29 cellular contexts compared by ENCODE assay signal in the genomic region with DNA sequence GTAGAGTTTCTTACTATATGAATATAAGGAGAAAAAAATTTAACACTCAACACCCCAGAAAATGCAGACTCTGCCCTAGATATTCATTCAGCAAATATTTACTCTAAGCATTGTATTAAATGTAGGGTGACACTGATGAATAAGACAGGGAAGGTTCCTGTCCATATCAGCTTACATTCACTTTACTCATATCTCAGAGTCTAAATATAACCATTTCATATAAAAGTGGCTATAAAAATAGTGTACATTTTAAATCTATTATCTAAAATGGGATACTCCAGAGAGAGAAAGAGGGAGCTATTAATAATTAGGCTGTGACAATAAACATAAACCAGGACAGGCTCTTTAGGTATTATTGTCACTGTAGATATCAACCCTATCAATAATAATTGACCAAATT.
"Had no signal": no experiment of that assay in that cellular context is flagged by ENCODE, and none has a peak within 500 bp of the region (broad histone marks: within the 10 kb centered on the region; RNA-seq: fewer than 3 reads in every experiment).

No MANE protein-coding gene starts in this region.

- ATAC-seq: activated CD8-positive, alpha-beta T cell treated with anti-CD3 and anti-CD28 coated beads for 36 hours; activated T-cell treated with anti-CD3 and anti-CD28 coated beads, Interleukin-2, amount 50 U/mL, for 72 hours; activated T-helper 17 cell treated with anti-CD3 and anti-CD28 coated beads, Interleukin-2, amount 50 U/mL, for 72 hours had no signal

- H3K36me3 ChIP-seq: brain microvascular endothelial cell, cardiac muscle cell, SJSA1 had no signal

- DNase-seq: activated CD4-positive, alpha-beta T cell treated with anti-CD3 and anti-CD28 coated beads, Interleukin-2, amount 10 ng/mL, durations not matched to agents 24 days and 14 days; activated CD4-positive, alpha-beta T cell treated with anti-CD3 and anti-CD28 coated beads, Interleukin-2, amount 50 U/mL, for 4 hours; activated CD8-positive, alpha-beta T cell treated with anti-CD3 and anti-CD28 coated beads for 36 hours; activated effector memory CD4-positive, alpha-beta T cell treated with anti-CD3 and anti-CD28 coated beads, Interleukin-2, amount 50 U/mL, for 16 hours; activated naive CD4-positive, alpha-beta T cell; activated naive CD4-positive, alpha-beta T cell treated with anti-CD3 and anti-CD28 coated beads, Interleukin-2, amount 50 U/mL, for 16 hours; activated naive CD8-positive, alpha-beta T cell treated with anti-CD3 and anti-CD28 coated beads for 36 hours; activated T-cell treated with anti-CD3 and anti-CD28 coated beads, Interleukin-2, amount 50 U/mL, for 1 hour; activated T-cell treated with anti-CD3 and anti-CD28 coated beads, Interleukin-2, amount 50 U/mL, for 72 hours; amniotic stem cell; aorta; brain microvascular endothelial cell; MM.1S; MV-4-11; NCI-H1092; NCI-H1436 treated with DMSO at 0.1 percent for 48 hours; NCI-H1694 treated with DMSO at 0.1 percent for 48 hours; NCI-H2029 treated with DMSO at 0.1 percent for 48 hours; NCI-H2107; NCI-H2171; NCI-H446 treated with DMSO at 0.1 percent for 48 hours; NCI-H524; NCI-H69; SHP77 treated with DMSO at 0.1 percent for 48 hours; SK-N-SH had no signal

- H3K4me3 ChIP-seq: cardiac muscle cell, SJSA1 had no signal

- FAIRE-seq: TTC549 had no signal

- H3K27me3 ChIP-seq: brain microvascular endothelial cell, cardiac muscle cell, SJSA1 had no signal
